ENCODE assay signal across 1 cellular context in genomic region chr6:33161354-33162320, GRCh38.
TF ChIP-seq lines count a peak whose summit lies in the region.

No MANE protein-coding gene starts in this region.

TF ChIP-seq in HCT116, 20 proteins besides CTCF, POLR2A, EP300 and RAD21 (continued from another document):
- TF ChIP-seq EZH2 (IDR thresholded peaks at IDR 0.05) (no peak), ZBTB33 (IDR thresholded peaks at IDR 0.05; ENCODE audit: extremely low read depth, insufficient replicate concordance, low read length) (peak; percentile 15), ZNF274 (IDR thresholded peaks at IDR 0.05; ENCODE audit: low read depth, low read length) (no peak), TCF7L2 (IDR thresholded peaks at IDR 0.05; ENCODE audit: borderline replicate concordance, extremely low read depth, insufficient read depth, insufficient read length) (no peak), EGR1 (IDR thresholded peaks at IDR 0.05; ENCODE audit: low read depth) (no peak; the same call in 1 of the 2 replicates), ZFX (IDR thresholded peaks at IDR 0.05) (peak; percentile 79; the same call in 1 of the 2 replicates)
